7 cellular contexts compared by ENCODE assay signal in genomic region chr9:99824378-99825157, GRCh38. TPM values are rescaled to one million over a fixed set of nuclear protein-coding genes. Genes with fewer than 3 reads are reported as not detected.
DNase-seq lines count a peak whose midpoint lies in the region; ATAC-seq and TF ChIP-seq lines count a peak whose summit lies in the region.

No MANE protein-coding gene starts in this region.

- peaks cover 9% of the 10 kb centered on the region for H3K4me1 ChIP-seq in rectal smooth muscle tissue (ENCODE audit: control insufficient read depth, insufficient read depth, low read length)

- peak; percentile 79 for TF ChIP-seq CTCF in GM13977 (IDR thresholded peaks at IDR 0.05; ENCODE audit: extremely low read depth, insufficient read depth, missing control alignments)

- no peak overlapping the region for H3K27ac ChIP-seq in rectal smooth muscle tissue (ENCODE audit: low read depth, low read length)

- H3K9ac ChIP-seq in rectal smooth muscle tissue (ENCODE audit: low read length): no peak overlapping the region

- peak overlapping the region; percentile 95 for H3K4me3 ChIP-seq in rectal smooth muscle tissue (ENCODE audit: low read length)

- DNase-seq in GM13977 (ENCODE audit: low spot score) (peak; percentile 85), NOMO-1 (lab: John Stamatoyannopoulos, UW; ENCODE audit: unreplicated experiment in 2 of 2) (peak; percentile 6 to 29), activated gamma-delta T cell treated with Interleukin-2 at 50 U/mL for 16 hours (peak; percentile 65), glomerular visceral epithelial cell (ENCODE audit: extremely low spot score) (peak; percentile 16), A172 (ENCODE audit: low spot score) (no peak)

- no peak for ATAC-seq in HG03039 (IDR thresholded peaks at IDR 0.05; ENCODE audit: unreplicated experiment)

- in situ Hi-C loops in GM13977 (cut with MboI; ENCODE audit: low pct_unique_long_range_greater_than_20kb, low sequenced_read_pairs, unreplicated experiment): loop anchor here (25.0 kb wide), 3 partner anchors 388 to 637 kb away; no protein-coding TSS in a partner anchor

- peaks cover 14% of the 10 kb centered on the region for H3K27me3 ChIP-seq in rectal smooth muscle tissue (ENCODE audit: control insufficient read depth, insufficient read depth, low read length)

- no peaks in the 10 kb centered on the region for H3K36me3 ChIP-seq in rectal smooth muscle tissue (ENCODE audit: control insufficient read depth, insufficient read depth, low read length)

RNA-seq across cellular contexts. Expression of gene NR4A3, which starts 2.9 kb away (rescaled TPM):
- total RNA-seq in A172 (2014; rRNA removed; shearing (Covaris generic)): 0.02 TPM in 1 of 2 replicates, not detected in the other
